In the genomic region with DNA sequence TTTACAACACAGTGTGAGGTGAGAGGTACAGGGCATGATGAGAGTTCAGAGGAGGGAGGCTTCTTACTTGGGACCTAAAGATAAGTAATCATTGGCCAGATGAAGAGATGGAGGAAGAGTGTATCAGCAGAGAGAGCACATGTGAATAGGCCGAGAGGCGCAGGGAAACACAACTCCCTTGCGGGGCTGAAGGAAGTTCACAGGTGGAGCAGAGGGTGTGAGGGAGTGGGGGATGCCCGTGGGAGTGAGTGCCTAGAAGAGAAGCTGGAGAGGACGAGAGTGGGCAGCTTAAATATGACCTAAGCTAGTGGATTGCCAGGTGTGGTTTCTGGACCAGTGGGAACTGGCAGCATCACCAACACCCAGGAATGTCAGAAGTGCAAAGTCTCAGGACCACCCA, we compare ENCODE assay signal across 14 cellular contexts.
"Had no signal": no experiment of that assay in that cellular context is flagged by ENCODE, and none has a peak within 500 bp of the region (broad histone marks: within the 10 kb centered on the region; RNA-seq: fewer than 3 reads in every experiment).

No MANE protein-coding gene starts in this region.

- H3K9ac ChIP-seq: neural progenitor cell had no signal

- H3K9me3 Mint-ChIP-seq: activated CD4-positive, alpha-beta memory T cell treated with anti-CD3 and anti-CD28 coated beads for 36 hours; activated naive CD4-positive, alpha-beta T cell treated with anti-CD3 and anti-CD28 coated beads for 36 hours; activated T-helper 2 cell treated with anti-CD3 and anti-CD28 coated beads, Interferon-gamma antibody, Interleukin-2, Interleukin-4, amounts not matched to agents 10 μg/mL and 5 μg/mL and 100 μg/mL, durations not matched to agents 14 hours and 24 hours and 36 hours; naive B cell; neural progenitor cell; stimulated activated memory B cell treated with anti-CD40 and anti-IgM and Interleukin-4, amounts not matched to agents 10 μg/mL and 1 μg/mL and 100 μg/mL, for 72 hours had no signal

- H3K4me1 Mint-ChIP-seq: activated CD8-positive, alpha-beta memory T cell treated with anti-CD3 and anti-CD28 coated beads, Interleukin-2, amount 10 ng/mL, durations not matched to agents 7 days and 5 days; neural progenitor cell; stimulated activated memory B cell treated with anti-CD40 and anti-IgM and Interleukin-4, amounts not matched to agents 10 μg/mL and 1 μg/mL and 100 μg/mL, for 72 hours had no signal

- H3K4me3 ChIP-seq: ascending aorta, cardiac muscle cell, gastroesophageal sphincter, heart right ventricle, lung, neural progenitor cell, pancreas, thyroid gland had no signal

- H3K27ac Mint-ChIP-seq: activated CD4-positive, alpha-beta memory T cell treated with anti-CD3 and anti-CD28 coated beads for 36 hours; activated CD8-positive, alpha-beta memory T cell treated with anti-CD3 and anti-CD28 coated beads, Interleukin-2, amount 10 ng/mL, durations not matched to agents 7 days and 5 days; activated naive CD4-positive, alpha-beta T cell treated with anti-CD3 and anti-CD28 coated beads for 36 hours; activated T-helper 2 cell treated with anti-CD3 and anti-CD28 coated beads, Interferon-gamma antibody, Interleukin-2, Interleukin-4, amounts not matched to agents 10 μg/mL and 5 μg/mL and 100 μg/mL, durations not matched to agents 14 hours and 24 hours and 36 hours; naive B cell; neural progenitor cell; stimulated activated memory B cell treated with anti-CD40 and anti-IgM and Interleukin-4, amounts not matched to agents 10 μg/mL and 1 μg/mL and 100 μg/mL, for 72 hours had no signal

- H3K4me3 Mint-ChIP-seq: activated CD4-positive, alpha-beta memory T cell treated with anti-CD3 and anti-CD28 coated beads for 36 hours; activated CD8-positive, alpha-beta memory T cell treated with anti-CD3 and anti-CD28 coated beads, Interleukin-2, amount 10 ng/mL, durations not matched to agents 7 days and 5 days; activated naive CD4-positive, alpha-beta T cell treated with anti-CD3 and anti-CD28 coated beads for 36 hours; naive B cell; neural progenitor cell; stimulated activated memory B cell treated with anti-CD40 and anti-IgM and Interleukin-4, amounts not matched to agents 10 μg/mL and 1 μg/mL and 100 μg/mL, for 72 hours had no signal

- H3K36me3 Mint-ChIP-seq: activated CD4-positive, alpha-beta memory T cell treated with anti-CD3 and anti-CD28 coated beads for 36 hours; activated CD8-positive, alpha-beta memory T cell treated with anti-CD3 and anti-CD28 coated beads, Interleukin-2, amount 10 ng/mL, durations not matched to agents 7 days and 5 days; naive B cell; neural progenitor cell; stimulated activated memory B cell treated with anti-CD40 and anti-IgM and Interleukin-4, amounts not matched to agents 10 μg/mL and 1 μg/mL and 100 μg/mL, for 72 hours had no signal

- H2AFZ ChIP-seq: neural progenitor cell had no signal

- H3K27ac ChIP-seq: ascending aorta, cardiac muscle cell, gastroesophageal sphincter, heart right ventricle, neural progenitor cell, pancreas, thyroid gland had no signal

- H3K4me1 ChIP-seq: ascending aorta, gastroesophageal sphincter, heart right ventricle, neural progenitor cell, pancreas had no signal

- H3K4me2 ChIP-seq: neural progenitor cell had no signal

- H3K9me3 ChIP-seq: ascending aorta, gastroesophageal sphincter, heart right ventricle, pancreas, thyroid gland had no signal

- H3K27me3 ChIP-seq: ascending aorta, cardiac muscle cell, gastroesophageal sphincter, neural progenitor cell, pancreas, thyroid gland had no signal

- H3K36me3 ChIP-seq: ascending aorta, cardiac muscle cell, gastroesophageal sphincter, heart right ventricle, neural progenitor cell, pancreas, thyroid gland had no signal
